Comparison of ENCODE assay signal across 8 cellular contexts in genomic region chr10:35369049-35369760, GRCh38. TPM values are rescaled to one million over a fixed set of nuclear protein-coding genes. Genes with fewer than 3 reads are reported as not detected.
DNase-seq lines count a peak whose midpoint lies in the region; ATAC-seq and TF ChIP-seq lines count a peak whose summit lies in the region.

No MANE protein-coding gene starts in this region.

- no peak; the same call in 2 of the 3 replicates for ATAC-seq in DND-41 (ENCODE audit: insufficient read depth, low read depth)
- ATAC-seq in psoas muscle = peak in 3 of 4 donors; percentile 17 to 31 (median 30)
- ATAC-seq in activated T-cell treated with anti-CD3 and anti-CD28 coated beads, Interleukin-2, amount 50 U/mL, for 4 hours = no peak

- H3K4me1 ChIP-seq in DND-41 (ENCODE audit: insufficient read depth, low read length) (peaks cover 14% of the 10 kb centered on the region), psoas muscle (peaks cover 93% of the 10 kb centered on the region), prostate gland (replicated peaks) (peaks cover 3% of the 10 kb centered on the region)

- H3K9ac ChIP-seq in DND-41 (ENCODE audit: low read depth, low read length) = no peak overlapping the region
- no peak overlapping the region for H3K9ac ChIP-seq in SK-N-MC (ENCODE audit: insufficient read length)

- no peak overlapping the region; the same call in 1 of the 2 replicates for H3K4me2 ChIP-seq in DND-41 (ENCODE audit: insufficient read depth, low read length)

- H3K27me3 ChIP-seq in DND-41 (ENCODE audit: insufficient read depth, low read length, poor library complexity) (no peaks in the 10 kb centered on the region), psoas muscle (ENCODE audit: insufficient read depth in 3 of 3, low read length in 2 of 3) (no peaks in the 10 kb centered on the region), prostate gland (replicated peaks; ENCODE audit: insufficient read depth) (no peaks in the 10 kb centered on the region)

- peaks cover 73% of the 10 kb centered on the region for H4K20me1 ChIP-seq in DND-41 (ENCODE audit: insufficient read depth, low read length)

- H3K27me3 Mint-ChIP-seq in glutamatergic neuron (ENCODE audit: unreplicated experiment) = no peaks in the 10 kb centered on the region
- no peaks in the 10 kb centered on the region for H3K27me3 Mint-ChIP-seq in progenitor cell of endocrine pancreas
- no peaks in the 10 kb centered on the region for H3K27me3 Mint-ChIP-seq in activated T-cell treated with anti-CD3 and anti-CD28 coated beads, Interleukin-2, amount 50 U/mL, for 4 hours (ENCODE audit: low read depth)

- H3K27ac ChIP-seq in DND-41 (ENCODE audit: low read length) = peak overlapping the region; percentile 24
- peak overlapping the region; percentile 50; the same call in 1 of the 2 replicates for H3K27ac ChIP-seq in SK-N-MC
- H3K27ac ChIP-seq in psoas muscle = peak overlapping the region; percentile 58
- H3K27ac ChIP-seq in prostate gland = no peak overlapping the region

- no peak overlapping the region for H2AFZ ChIP-seq in DND-41 (ENCODE audit: low read depth, low read length)

- peaks cover 13% of the 10 kb centered on the region for H3K9me3 Mint-ChIP-seq in glutamatergic neuron (ENCODE audit: unreplicated experiment)
- peaks cover 5% of the 10 kb centered on the region for H3K9me3 Mint-ChIP-seq in progenitor cell of endocrine pancreas (ENCODE audit: low read depth)
- H3K9me3 Mint-ChIP-seq in activated T-cell treated with anti-CD3 and anti-CD28 coated beads, Interleukin-2, amount 50 U/mL, for 4 hours = no peaks in the 10 kb centered on the region

- H3K27ac Mint-ChIP-seq in glutamatergic neuron (ENCODE audit: unreplicated experiment) = peak overlapping the region; percentile 22
- no peak overlapping the region for H3K27ac Mint-ChIP-seq in progenitor cell of endocrine pancreas

- no peak for TF ChIP-seq POLR2A in prostate gland (IDR thresholded peaks at IDR 0.05)

- H3K4me1 Mint-ChIP-seq in glutamatergic neuron (ENCODE audit: low read depth, unreplicated experiment) (peaks cover 53% of the 10 kb centered on the region), progenitor cell of endocrine pancreas (ENCODE audit: low read depth) (peaks cover 21% of the 10 kb centered on the region)
- H3K4me1 Mint-ChIP-seq in activated T-cell treated with anti-CD3 and anti-CD28 coated beads, Interleukin-2, amount 50 U/mL, for 4 hours (ENCODE audit: low read depth) = peaks cover 68% of the 10 kb centered on the region

- DNase-seq in DND-41 (no peak), SK-N-MC (ENCODE audit: low read depth, low spot score) (no peak), glutamatergic neuron (no peak), psoas muscle (no peak), occipital lobe (lab: John Stamatoyannopoulos, UW) (no peak), progenitor cell of endocrine pancreas (ENCODE audit: low spot score, unreplicated experiment) (no peak), prostate gland (ENCODE audit: low spot score) (no peak)
- no peak for DNase-seq in activated T-cell treated with anti-CD3 and anti-CD28 coated beads, Interleukin-2, amount 50 U/mL, for 4 hours

- H3K9me3 ChIP-seq in DND-41 (ENCODE audit: insufficient read depth, low read length, severe bottlenecking) = no peaks in the 10 kb centered on the region
- H3K9me3 ChIP-seq in SK-N-MC (ENCODE audit: low read depth, low read length) = no peaks in the 10 kb centered on the region
- H3K9me3 ChIP-seq in psoas muscle = no peaks in the 10 kb centered on the region
- H3K9me3 ChIP-seq in prostate gland = no peaks in the 10 kb centered on the region

- H3K4me3 ChIP-seq in DND-41 (ENCODE audit: low read depth in 1 of 2, low read length in 2 of 2) = no peak overlapping the region
- no peak overlapping the region for H3K4me3 ChIP-seq in SK-N-MC
- H3K4me3 ChIP-seq in psoas muscle = peak overlapping the region; percentile 1
- no peak overlapping the region for H3K4me3 ChIP-seq in prostate gland

- H3K36me3 ChIP-seq in DND-41 (ENCODE audit: insufficient read depth, low read length) (no peaks in the 10 kb centered on the region), SK-N-MC (ENCODE audit: insufficient read depth, low read length) (no peaks in the 10 kb centered on the region), psoas muscle (ENCODE audit: insufficient read depth in 1 of 2, low read depth in 1 of 2) (no peaks in the 10 kb centered on the region), prostate gland (no peaks in the 10 kb centered on the region)

- H3K79me2 ChIP-seq in DND-41 (ENCODE audit: insufficient read depth, low read length) = peaks cover 96% of the 10 kb centered on the region

- TF ChIP-seq CTCF in DND-41 (IDR thresholded peaks at IDR 0.05; ENCODE audit: borderline replicate concordance, extremely low read depth, low read length, poor library complexity, severe bottlenecking) (no peak), glutamatergic neuron (IDR thresholded peaks at IDR 0.05; ENCODE audit: partially characterized antibody, unreplicated experiment) (no peak), psoas muscle (IDR thresholded peaks at IDR 0.05) (no peak), progenitor cell of endocrine pancreas (IDR thresholded peaks at IDR 0.05; ENCODE audit: unreplicated experiment) (no peak), prostate gland (IDR thresholded peaks at IDR 0.05) (no peak)

- 14 to 21% (median 14%) methylated on average over 7 of the region's 7 CpGs for WGBS in psoas muscle, 3 donors
- WGBS in prostate gland = 27% methylated on average over 7 of the region's 7 CpGs

- intact Hi-C loops in psoas muscle (cut with DNase I) = no loop called here
- intact Hi-C loops in prostate gland (cut with DNase I) = no loop called here

- H3K4me3 Mint-ChIP-seq in glutamatergic neuron (ENCODE audit: unreplicated experiment) (no peak overlapping the region), progenitor cell of endocrine pancreas (ENCODE audit: low read depth) (no peak overlapping the region)
- H3K4me3 Mint-ChIP-seq in activated T-cell treated with anti-CD3 and anti-CD28 coated beads, Interleukin-2, amount 50 U/mL, for 4 hours = no peak overlapping the region

- no peaks in the 10 kb centered on the region for H3K36me3 Mint-ChIP-seq in glutamatergic neuron (ENCODE audit: unreplicated experiment)
- peaks cover 6% of the 10 kb centered on the region for H3K36me3 Mint-ChIP-seq in progenitor cell of endocrine pancreas (ENCODE audit: insufficient read depth)
- H3K36me3 Mint-ChIP-seq in activated T-cell treated with anti-CD3 and anti-CD28 coated beads, Interleukin-2, amount 50 U/mL, for 4 hours (ENCODE audit: insufficient read depth) = no peaks in the 10 kb centered on the region

RNA-seq across cellular contexts. Expression of gene CCNY, which starts 32.9 kb away (rescaled TPM):
- 219 TPM for total RNA-seq in glutamatergic neuron (ENCODE audit: unreplicated experiment)
- total RNA-seq in psoas muscle = 10 to 100 TPM; 47.0 to 55.8 (median 50.5) TPM
- 10 to 100 TPM; 21.2 to 40.8 (median 24.3) TPM for polyA plus RNA-seq in psoas muscle
- 49.9 TPM for total RNA-seq in occipital lobe
- 59.4 and 60.7 TPM in 2 replicates for total RNA-seq in progenitor cell of endocrine pancreas
- total RNA-seq in prostate gland = 10 to 100 TPM; 31.6 to 54.0 TPM
- total RNA-seq in activated T-cell treated with anti-CD3 and anti-CD28 coated beads, Interleukin-2, amount 50 U/mL, for 4 hours = 10 to 100 TPM; 54.8 to 61.6 (median 58.9) TPM

Comparison
In these comparisons a context has a peak if more than half of its experiments do, and no peak if none do; other contexts are left out.
1. ATAC-seq: peak in psoas muscle (3 of 4); none in DND-41 (single experiment) and activated T-cell treated with anti-CD3 and anti-CD28 coated beads, Interleukin-2, amount 50 U/mL, for 4 hours (0 of 2).
2. H3K27ac ChIP-seq: peak in DND-41 (single experiment), SK-N-MC (single experiment) and psoas muscle (single experiment); none in prostate gland (0 of 2).